In genomic region chr2:62149708-62150107, GRCh38 we compare ENCODE assay signal across 12 cellular contexts. TPM values are rescaled to one million over a fixed set of nuclear protein-coding genes. Genes with fewer than 3 reads are reported as not detected.
DNase-seq lines count a peak whose midpoint lies in the region; ATAC-seq and TF ChIP-seq lines count a peak whose summit lies in the region.
"Had no signal": no experiment of that assay in that cellular context is flagged by ENCODE, and none has a peak within 500 bp of the region (broad histone marks: within the 10 kb centered on the region; RNA-seq: fewer than 3 reads in every experiment).

No MANE protein-coding gene starts in this region.

- no peak overlapping the region for H3K4me3 Mint-ChIP-seq in activated CD4-positive, alpha-beta T cell treated with anti-CD3 and anti-CD28 coated beads, Interleukin-2, amount 10 ng/mL, durations not matched to agents 7 days and 5 days
- H3K4me3 Mint-ChIP-seq: endodermal cell had no signal

- no peak for TF ChIP-seq CTCF in cardiac fibroblast (IDR thresholded peaks at IDR 0.05; ENCODE audit: low read depth, low read length)

- POLR2A ChIA-PET in activated CD4-positive, alpha-beta T cell treated with anti-CD3 and anti-CD28 coated beads, Interleukin-2, amount 10 ng/mL, durations not matched to agents 7 days and 5 days (lab: Charles Lee): no interaction called here

- no peak overlapping the region for H3K4me3 ChIP-seq in cardiac fibroblast (replicated peaks in 1 of 2; ENCODE audit: low read depth in 2 of 2, low read length in 2 of 2)

- H3K36me3 Mint-ChIP-seq in activated CD4-positive, alpha-beta T cell treated with anti-CD3 and anti-CD28 coated beads, Interleukin-2, amount 10 ng/mL, durations not matched to agents 7 days and 5 days (ENCODE audit: low read depth): no peaks in the 10 kb centered on the region

- no peak for ATAC-seq in HG03521 (IDR thresholded peaks at IDR 0.05; ENCODE audit: unreplicated experiment)

- H3K9me3 Mint-ChIP-seq in activated CD4-positive, alpha-beta T cell treated with anti-CD3 and anti-CD28 coated beads, Interleukin-2, amount 10 ng/mL, durations not matched to agents 7 days and 5 days: no peaks in the 10 kb centered on the region

- no peak overlapping the region for H3K27ac Mint-ChIP-seq in activated CD4-positive, alpha-beta T cell treated with anti-CD3 and anti-CD28 coated beads, Interleukin-2, amount 10 ng/mL, durations not matched to agents 7 days and 5 days
- H3K27ac Mint-ChIP-seq: endodermal cell had no signal

- DNase-seq in COLO829 (ENCODE audit: low spot score) (peak; percentile 52), LHCN-M2 (ENCODE audit: low read depth) (peak; percentile 96), cardiac fibroblast (ENCODE audit: low read depth in 2 of 2) (peak; percentile 94 to 99), kidney tubule cell (ENCODE audit: low spot score) (peak; percentile 83), NCI-H146 treated with DMSO at 0.1 percent for 48 hours (lab: John Stamatoyannopoulos, UW; ENCODE audit: unreplicated experiment) (no peak), SHP77 (lab: John Stamatoyannopoulos, UW) (no peak)
- DNase-seq in activated CD4-positive, alpha-beta T cell treated with anti-CD3 and anti-CD28 coated beads, Interleukin-2, amount 10 ng/mL, durations not matched to agents 7 days and 5 days: no peak
- DNase-seq: activated T-cell treated with anti-CD3 and anti-CD28 coated beads for 4 hours; endodermal cell; SIG-M5; stimulated activated CD4-positive, alpha-beta T cell treated with anti-CD3 and anti-CD28 coated beads, Interleukin-2, amount 100 ng/mL, for 48 hours had no signal

- H3K4me1 Mint-ChIP-seq in activated CD4-positive, alpha-beta T cell treated with anti-CD3 and anti-CD28 coated beads, Interleukin-2, amount 10 ng/mL, durations not matched to agents 7 days and 5 days: peaks cover 10% of the 10 kb centered on the region

- CTCF ChIA-PET in activated CD4-positive, alpha-beta T cell treated with anti-CD3 and anti-CD28 coated beads, Interleukin-2, amount 10 ng/mL, durations not matched to agents 7 days and 5 days (lab: Charles Lee): no interaction called here

- H3K27me3 Mint-ChIP-seq in activated CD4-positive, alpha-beta T cell treated with anti-CD3 and anti-CD28 coated beads, Interleukin-2, amount 10 ng/mL, durations not matched to agents 7 days and 5 days: no peaks in the 10 kb centered on the region

RNA-seq across cellular contexts. Expression of gene B3GNT2, which starts 46.2 kb away (rescaled TPM):
- total RNA-seq in LHCN-M2 (2014; rRNA removed): 13.3 and 16.0 TPM in 2 replicates
- 6.0 TPM for polyA plus RNA-seq in LHCN-M2 (2012)
- total RNA-seq in activated CD4-positive, alpha-beta T cell treated with anti-CD3 and anti-CD28 coated beads, Interleukin-2, amount 10 ng/mL, durations not matched to agents 7 days and 5 days: 10 to 100 TPM; 28.0 to 30.6 TPM

Comparison
In these comparisons a context has a peak if more than half of its experiments do, and no peak if none do; other contexts are left out.
1. DNase-seq: peak in COLO829 (single experiment), LHCN-M2 (single experiment), cardiac fibroblast (2 of 2) and kidney tubule cell (single experiment); none in NCI-H146 treated with DMSO at 0.1 percent for 48 hours (single experiment), SHP77 (0 of 2) and activated CD4-positive, alpha-beta T cell treated with anti-CD3 and anti-CD28 coated beads, Interleukin-2, amount 10 ng/mL, durations not matched to agents 7 days and 5 days (single experiment).